9 cellular contexts compared by ENCODE assay signal in the genomic region with DNA sequence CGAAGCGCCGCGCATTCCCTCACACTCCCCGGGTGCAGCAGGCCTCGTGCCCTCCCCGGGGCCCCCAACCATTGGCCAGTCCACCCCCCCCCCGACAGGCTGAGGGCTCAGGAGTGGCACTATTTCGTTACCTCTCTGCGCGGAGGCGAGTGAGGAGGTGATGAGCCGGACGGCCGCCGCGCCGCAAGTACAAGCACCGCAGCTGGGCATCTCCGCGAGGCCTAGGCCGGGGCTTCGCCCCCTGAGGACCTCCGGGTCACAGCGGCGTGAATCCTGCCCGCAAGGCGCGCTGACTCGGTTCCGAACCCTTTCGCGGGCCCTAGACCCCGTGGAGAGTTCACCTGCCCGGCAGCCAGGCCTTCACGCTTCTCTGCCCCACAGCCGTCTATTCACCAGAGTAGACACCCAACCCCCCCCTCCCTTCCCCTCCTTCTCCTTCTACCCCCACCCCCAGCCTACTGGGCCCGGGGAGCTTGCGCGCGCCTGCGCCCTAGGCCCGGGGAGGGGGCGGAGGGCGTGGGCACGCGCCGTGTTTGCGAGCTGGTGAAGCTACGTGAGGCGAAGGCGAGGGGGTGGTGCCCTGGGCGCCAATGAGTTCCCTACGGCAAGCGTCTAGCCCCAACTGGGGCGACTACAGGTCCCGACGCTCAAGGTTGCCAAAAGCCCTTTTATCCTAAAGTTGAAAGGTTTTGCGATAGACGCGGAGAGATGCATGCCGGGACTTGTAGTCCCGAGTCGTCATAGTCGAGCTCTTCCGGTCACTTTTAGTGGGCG. TPM values are rescaled to one million over a fixed set of nuclear protein-coding genes. Genes with fewer than 3 reads are reported as not detected.
DNase-seq lines count a peak whose midpoint lies in the region; ATAC-seq, FAIRE-seq and TF ChIP-seq lines count a peak whose summit lies in the region.
"Had no signal": no experiment of that assay in that cellular context is flagged by ENCODE, and none has a peak within 500 bp of the region (broad histone marks: within the 10 kb centered on the region; RNA-seq: fewer than 3 reads in every experiment).

Gene CLPX (minus strand): TSS at position 399 of the 774 bp plus-strand sequence. CDS start 189 bp downstream, at position 210.

- no peaks in the 10 kb centered on the region for H3K9me3 ChIP-seq in kidney (ENCODE audit: control insufficient read depth in 1 of 2, low read length in 2 of 2)

- DNase-seq in Ammon's horn (ENCODE audit: low spot score): peak; percentile 93
- DNase-seq in GM19238 (ENCODE audit: insufficient read length, low spot score): peak; percentile 83
- DNase-seq in NCI-H510A treated with DMSO at 0.1 percent for 48 hours (lab: John Stamatoyannopoulos, UW): peak; percentile 79
- DNase-seq in activated CD4-positive, alpha-beta T cell treated with anti-CD3 and anti-CD28 coated beads for 24 hours (ENCODE audit: low read depth in 2 of 2): peak; percentile 78 to 79
- peak; percentile 95 for DNase-seq in chondrocyte (ENCODE audit: low spot score)
- DNase-seq in kidney: peak; percentile 98
- DNase-seq in stimulated activated CD4-positive, alpha-beta T cell treated with anti-CD3 and anti-CD28 coated beads, Interleukin-15, amount 100 ng/mL, for 1 hour (ENCODE audit: low read depth in 1 of 2, low spot score in 1 of 2): peak; percentile 84 to 85

- H3K9ac ChIP-seq in kidney (ENCODE audit: low read length in 2 of 2): peak within 1 kb of the TSS; percentile 92 to 96

- H3K27ac Mint-ChIP-seq in chondrocyte (ENCODE audit: unreplicated experiment): peak within 1 kb of the TSS; percentile 97

- FAIRE-seq in kidney (lab: Jason Lieb, UNC): no peak
- FAIRE-seq: colon had no signal

- H3K4me3 ChIP-seq in kidney (ENCODE audit: low read length in 2 of 2): peak within 1 kb of the TSS; percentile 93 to 96

- peak within 1 kb of the TSS; percentile 87 for H3K4me3 Mint-ChIP-seq in chondrocyte (ENCODE audit: unreplicated experiment)

- peak within 1 kb of the TSS; percentile 88 to 96 for H3K27ac ChIP-seq in kidney (ENCODE audit: low read depth in 2 of 2, low read length in 2 of 2)

- H3K27me3 Mint-ChIP-seq in chondrocyte (ENCODE audit: low read depth): no peaks in the 10 kb centered on the region

- peak; percentile 72 for ATAC-seq in HG03442 (IDR thresholded peaks at IDR 0.05; ENCODE audit: unreplicated experiment)

- H3K4me1 Mint-ChIP-seq in chondrocyte (ENCODE audit: low read depth): peaks cover 29% of the 10 kb centered on the region

- TF ChIP-seq CTCF in chondrocyte (IDR thresholded peaks at IDR 0.05) (no peak), kidney (IDR thresholded peaks at IDR 0.05; ENCODE audit: borderline replicate concordance, extremely low read depth, insufficient read depth) (no peak)

- peaks cover 0 to 4% of the 10 kb centered on the region in 2 donors for H3K4me1 ChIP-seq in kidney (ENCODE audit: control insufficient read depth in 1 of 2, insufficient read depth in 1 of 2, low read depth in 1 of 2, low read length in 2 of 2)

- H3K36me3 Mint-ChIP-seq in chondrocyte (ENCODE audit: low read depth): no peaks in the 10 kb centered on the region

- no peaks in the 10 kb centered on the region for H3K9me3 Mint-ChIP-seq in chondrocyte (ENCODE audit: low read depth)

- intact Hi-C loops in kidney (cut with DNase I): no loop called here

- peaks cover 0 to 2% of the 10 kb centered on the region in 2 donors for H3K36me3 ChIP-seq in kidney (ENCODE audit: control insufficient read depth in 1 of 2, insufficient read depth in 2 of 2, low read length in 2 of 2)

RNA-seq across cellular contexts. Expression of gene CLPX, which starts in this region (rescaled TPM):
- total RNA-seq in chondrocyte: 40.7 to 41.9 TPM (median 41.4 TPM) in 3 replicates
- 48.2 TPM for total RNA-seq in kidney
- polyA plus RNA-seq in kidney (ENCODE audit: insufficient read depth, low read depth, low replicate concordance): 18.4 TPM

Comparison
In these comparisons a context has a peak if more than half of its experiments do, and no peak if none do; other contexts are left out.
1. Peak in every context shown above with its lines: DNase-seq, ATAC-seq, H3K4me3 ChIP-seq and H3K27ac ChIP-seq.